ENCODE assay signal across 9 cellular contexts in genomic region chr1:32741067-32741416, GRCh38. TPM values are rescaled to one million over a fixed set of nuclear protein-coding genes. Genes with fewer than 3 reads are reported as not detected.
DNase-seq lines count a peak whose midpoint lies in the region; ATAC-seq and TF ChIP-seq lines count a peak whose summit lies in the region.
"Had no signal": no experiment of that assay in that cellular context is flagged by ENCODE, and none has a peak within 500 bp of the region (broad histone marks: within the 10 kb centered on the region; RNA-seq: fewer than 3 reads in every experiment).

No MANE protein-coding gene starts in this region.

- H3K27ac ChIP-seq in mammary epithelial cell (ENCODE audit: insufficient read depth, low read depth, low read length) (no peak overlapping the region), lung (ENCODE audit: low read depth in 1 of 2, low read length in 1 of 2) (peak overlapping the region in 1 of 2 donors; percentile 82)

- H3K4me3 ChIP-seq in mammary epithelial cell (replicated peaks in 1 of 3; ENCODE audit: insufficient read depth in 1 of 3, low read depth in 2 of 3, low read length in 3 of 3) (peak overlapping the region; percentile 59 to 91 (median 88)), lung (peak overlapping the region; percentile 80)

- peaks cover 33% of the 10 kb centered on the region for H3K27me3 Mint-ChIP-seq in activated T-cell treated with anti-CD3 and anti-CD28 coated beads, Interleukin-2, amount 50 U/mL, for 24 hours
- H3K27me3 Mint-ChIP-seq in type B pancreatic cell: no peaks in the 10 kb centered on the region

- no TSS peak for BruUV-seq in mammary epithelial cell (replicated peaks; lab: Mats Ljungman, UMichigan)

- intact Hi-C loops in mammary epithelial cell (cut with micrococcal nuclease): loop anchor here (1.0 to 2.0 kb wide), 2 partner anchors 16 to 29 kb away; no protein-coding TSS in a partner anchor

- H4K20me1 ChIP-seq in mammary epithelial cell (ENCODE audit: insufficient read depth, low read length): no peaks in the 10 kb centered on the region

- H3K27me3 ChIP-seq in mammary epithelial cell (ENCODE audit: insufficient read depth, low read length) (no peaks in the 10 kb centered on the region), lung (ENCODE audit: control insufficient read depth, insufficient read depth) (no peaks in the 10 kb centered on the region)

- H3K4me1 ChIP-seq in mammary epithelial cell (ENCODE audit: insufficient read depth, low read length) (peaks cover 22% of the 10 kb centered on the region), lung (ENCODE audit: control insufficient read depth in 2 of 2, insufficient read depth in 2 of 2, low read length in 2 of 2) (peaks cover 0 to 22% of the 10 kb centered on the region in 2 donors)

- H3K4me3 Mint-ChIP-seq in activated T-cell treated with anti-CD3 and anti-CD28 coated beads, Interleukin-2, amount 50 U/mL, for 24 hours: peak overlapping the region; percentile 68
- H3K4me3 Mint-ChIP-seq in type B pancreatic cell: peak overlapping the region; percentile 88

- CTCF ChIA-PET in mammary epithelial cell (lab: Charles Lee; ENCODE audit: low non-redundant PET): no interaction called here

- H3K27ac Mint-ChIP-seq in activated T-cell treated with anti-CD3 and anti-CD28 coated beads, Interleukin-2, amount 50 U/mL, for 24 hours: no peak overlapping the region
- H3K27ac Mint-ChIP-seq in type B pancreatic cell: peak overlapping the region; percentile 71

- peaks cover 45% of the 10 kb centered on the region for H3K79me2 ChIP-seq in mammary epithelial cell (ENCODE audit: insufficient read depth, low read length)

- no peaks in the 10 kb centered on the region for H3K36me3 Mint-ChIP-seq in activated T-cell treated with anti-CD3 and anti-CD28 coated beads, Interleukin-2, amount 50 U/mL, for 24 hours (ENCODE audit: low read depth)
- H3K36me3 Mint-ChIP-seq in type B pancreatic cell: peaks cover 4% of the 10 kb centered on the region

- 0% methylated on average over 1 of the region's 10 CpGs for WGBS in mammary epithelial cell (ENCODE audit: low coverage, missing lambda C conversion rate)
- 37 to 43% methylated on average over 10 of the region's 10 CpGs for WGBS in lung, 2 donors

- H3K36me3 ChIP-seq in mammary epithelial cell (ENCODE audit: insufficient read depth, low read length) (no peaks in the 10 kb centered on the region), lung (ENCODE audit: control insufficient read depth in 2 of 2, insufficient read depth in 2 of 2, low read length in 2 of 2) (no peaks in the 10 kb centered on the region)

- DNase-seq in activated T-cell treated with anti-CD3 and anti-CD28 coated beads, Interleukin-2, amount 50 U/mL, for 24 hours: no peak
- no peak for DNase-seq in activated T-cell treated with anti-CD3 and anti-CD28 coated beads, Interleukin-2, amount 50 U/mL, for 48 hours
- no peak for DNase-seq in mammary epithelial cell
- DNase-seq in lung (ENCODE audit: low spot score): no peak
- DNase-seq in type B pancreatic cell (ENCODE audit: extremely low spot score, unreplicated experiment): no peak
- no peak for DNase-seq in NOMO-1 (lab: John Stamatoyannopoulos, UW; ENCODE audit: unreplicated experiment in 2 of 2)
- DNase-seq: DMS153 had no signal

- H3K4me1 Mint-ChIP-seq in activated T-cell treated with anti-CD3 and anti-CD28 coated beads, Interleukin-2, amount 50 U/mL, for 24 hours (ENCODE audit: low read depth): no peaks in the 10 kb centered on the region
- H3K4me1 Mint-ChIP-seq in type B pancreatic cell (ENCODE audit: unreplicated experiment): peaks cover 36% of the 10 kb centered on the region

- dilution Hi-C loops in mammary epithelial cell (cut with HindIII; ENCODE audit: low sequenced_read_pairs): no loop called here

- peak overlapping the region; percentile 99 for H3K4me2 ChIP-seq in mammary epithelial cell (ENCODE audit: insufficient read depth, low read depth, low read length)

- in situ Hi-C loops in mammary epithelial cell (cut with MboI; ENCODE audit: low sequenced_read_pairs in 2 of 2): no loop called here

- TF ChIP-seq CTCF in mammary epithelial cell (conservative IDR thresholded peaks at IDR 0.05 in 1 of 2, IDR thresholded peaks at IDR 0.05 in 1 of 2; ENCODE audit: extremely low read depth in 1 of 2, insufficient read depth in 1 of 2, low read depth in 1 of 2, low read length in 2 of 2): no peak
- TF ChIP-seq CTCF in lung (IDR thresholded peaks at IDR 0.05; ENCODE audit: control extremely low read depth, extremely low read depth): no peak
- TF ChIP-seq CTCF in type B pancreatic cell (conservative IDR thresholded peaks at IDR 0.05): no peak

- no peaks in the 10 kb centered on the region for H3K9me3 Mint-ChIP-seq in activated T-cell treated with anti-CD3 and anti-CD28 coated beads, Interleukin-2, amount 50 U/mL, for 24 hours
- H3K9me3 Mint-ChIP-seq in type B pancreatic cell: no peaks in the 10 kb centered on the region

- peak overlapping the region; percentile 25 for H3K9ac ChIP-seq in mammary epithelial cell (ENCODE audit: insufficient read depth, low read length)

- H3K9me3 ChIP-seq in mammary epithelial cell (replicated peaks; ENCODE audit: insufficient read depth, low read length) (no peaks in the 10 kb centered on the region), lung (ENCODE audit: control insufficient read depth in 2 of 2, insufficient read depth in 1 of 2, low read length in 1 of 2) (no peaks in the 10 kb centered on the region)

- no peak for ATAC-seq in lung (ENCODE audit: insufficient read depth, low FRiP score)
- no peak for ATAC-seq in GM21737 (IDR thresholded peaks at IDR 0.05; ENCODE audit: unreplicated experiment)
- no peak for ATAC-seq in HG03457 (IDR thresholded peaks at IDR 0.05; ENCODE audit: unreplicated experiment)

- H2AFZ ChIP-seq in mammary epithelial cell (ENCODE audit: low read depth, low read length): peak overlapping the region; percentile 93

RNA-seq across cellular contexts. Expression of gene SYNC, which starts 38.5 kb away (rescaled TPM):
- total RNA-seq in mammary epithelial cell (10 to 100 TPM in 1 of 2 donors, 1 to 10 TPM in 1; 9.2 to 60.0 TPM), lung (10 to 100 TPM in 1 of 2 donors, 1 to 10 TPM in 1; 6.0 to 15.4 TPM), type B pancreatic cell (ENCODE audit: low replicate concordance) (1.2 and 1.3 TPM in 2 replicates)
- polyA plus RNA-seq in mammary epithelial cell (7.6 TPM), lung (1 to 10 TPM; 2.0 to 5.4 TPM)
- polyA minus RNA-seq in mammary epithelial cell: 7.9 TPM
